In genomic region chr19:13859361-13859880, GRCh38 we compare ENCODE assay signal across 1 cellular context.
TF ChIP-seq lines count a peak whose summit lies in the region.

No MANE protein-coding gene starts in this region.

TF ChIP-seq in HCT116, 20 proteins besides CTCF, POLR2A, EP300 and RAD21:
- TF ChIP-seq SP1 (IDR thresholded peaks at IDR 0.05; ENCODE audit: low read depth) (no peak), CBX3 (IDR thresholded peaks at IDR 0.05; ENCODE audit: low read depth) (0 out of 2 replicates have a peak, but pooled peaks have one; percentile 6)
